ENCODE assay signal across 12 cellular contexts in the genomic region with DNA sequence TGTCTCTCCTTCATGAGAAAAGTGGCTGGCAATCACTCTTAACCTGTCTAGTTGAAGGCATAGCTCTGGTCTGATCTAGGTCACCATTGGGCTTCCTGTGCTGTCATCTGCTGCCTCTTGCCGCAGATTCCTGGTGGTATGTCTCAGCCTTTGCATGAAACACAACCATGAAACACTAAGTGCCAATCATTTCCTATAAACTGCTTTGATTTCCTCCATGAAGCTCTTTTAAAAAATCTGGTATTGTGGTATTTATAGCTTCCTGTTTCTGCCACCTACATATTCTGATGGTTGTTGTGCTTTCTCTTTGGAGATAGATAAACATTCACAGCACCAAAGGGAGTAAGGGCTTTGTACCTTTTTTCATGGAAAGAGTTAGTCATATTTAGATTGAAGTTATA.
A peak's percentile ranks its signal among the peaks of the same experiment; 100 is the strongest.
DNase-seq lines count a peak whose midpoint lies in the region; ATAC-seq, FAIRE-seq and TF ChIP-seq lines count a peak whose summit lies in the region.
"Had no signal": no experiment of that assay in that cellular context is flagged by ENCODE, and none has a peak within 500 bp of the region (broad histone marks: within the 10 kb centered on the region; RNA-seq: fewer than 3 reads in every experiment).

No MANE protein-coding gene starts in this region.

- no peak for TF ChIP-seq RAD21 in IMR-90 (IDR thresholded peaks at IDR 0.05; ENCODE audit: low read length)

- H4K8ac ChIP-seq in IMR-90 (ENCODE audit: low read depth in 2 of 2, low read length in 2 of 2): no peak overlapping the region

- BruUV-seq in IMR-90 (replicated peaks; lab: Mats Ljungman, UMichigan): no TSS peak

- H3K27ac Mint-ChIP-seq in activated CD4-positive, alpha-beta memory T cell treated with anti-CD3 and anti-CD28 coated beads for 36 hours: peak overlapping the region; percentile 84
- no peak overlapping the region for H3K27ac Mint-ChIP-seq in stimulated activated naive B cell treated with anti-CD40 and anti-IgM and Interleukin-4, amounts not matched to agents 10 μg/mL and 1 μg/mL and 100 μg/mL, for 72 hours
- H3K27ac Mint-ChIP-seq: dendritic cell treated with granulocyte-macrophage colony-stimulating factor and Interleukin-4, amounts not matched to agents 40 ng/mL and 50 ng/mL, for 4 days; progenitor cell of endocrine pancreas had no signal

- peak overlapping the region; percentile 28 for H3K4me3 Mint-ChIP-seq in activated CD4-positive, alpha-beta memory T cell treated with anti-CD3 and anti-CD28 coated beads for 36 hours
- H3K4me3 Mint-ChIP-seq in stimulated activated naive B cell treated with anti-CD40 and anti-IgM and Interleukin-4, amounts not matched to agents 10 μg/mL and 1 μg/mL and 100 μg/mL, for 72 hours: no peak overlapping the region
- H3K4me3 Mint-ChIP-seq: dendritic cell treated with granulocyte-macrophage colony-stimulating factor and Interleukin-4, amounts not matched to agents 40 ng/mL and 50 ng/mL, for 4 days had no signal

- DNase-seq in IMR-90 (no peak), bronchial epithelial cell (ENCODE audit: low read depth) (peak; percentile 7), Right ventricle myocardium inferior (ENCODE audit: missing footprints) (no peak), DMS 273 treated with DMSO at 0.1 percent for 48 hours (lab: John Stamatoyannopoulos, UW) (no peak), LoVo (ENCODE audit: low spot score) (no peak), NCI-H2081 (lab: John Stamatoyannopoulos, UW) (no peak)
- peak; percentile 83 for DNase-seq in activated CD4-positive, alpha-beta memory T cell treated with anti-CD3 and anti-CD28 coated beads for 36 hours
- DNase-seq in stimulated activated naive B cell treated with anti-CD40 and anti-IgM and Interleukin-4, amounts not matched to agents 10 μg/mL and 1 μg/mL and 100 μg/mL, for 72 hours: no peak

- H2BK120ac ChIP-seq in IMR-90 (ENCODE audit: low read depth, low read length): no peak overlapping the region

- no peak overlapping the region for H2AK5ac ChIP-seq in IMR-90 (ENCODE audit: low read depth, low read length)

- ATAC-seq in IMR-90 (ENCODE audit: low read depth) (peak; percentile 29; the same call in 1 of the 2 replicates), Right ventricle myocardium inferior (no peak)
- ATAC-seq in stimulated activated naive B cell treated with anti-CD40 and anti-IgM and Interleukin-4, amounts not matched to agents 10 μg/mL and 1 μg/mL and 100 μg/mL, for 72 hours (replicated peaks): peak; percentile 48 to 73
- ATAC-seq: gastroesophageal sphincter had no signal

- H3K4ac ChIP-seq in IMR-90 (ENCODE audit: low read depth, low read length): no peak overlapping the region

- FAIRE-seq in bronchial epithelial cell (lab: Jason Lieb, UNC): no peak

- dilution Hi-C loops in IMR-90 (cut with HindIII; ENCODE audit: low sequenced_read_pairs, unreplicated experiment): no loop called here

- H3K4me1 Mint-ChIP-seq in activated CD4-positive, alpha-beta memory T cell treated with anti-CD3 and anti-CD28 coated beads for 36 hours (ENCODE audit: low read depth): peaks cover 79% of the 10 kb centered on the region
- H3K4me1 Mint-ChIP-seq in stimulated activated naive B cell treated with anti-CD40 and anti-IgM and Interleukin-4, amounts not matched to agents 10 μg/mL and 1 μg/mL and 100 μg/mL, for 72 hours: peaks cover 9% of the 10 kb centered on the region in 2 donors

- no peak for TF ChIP-seq CTCF in IMR-90 (conservative IDR thresholded peaks at IDR 0.05; ENCODE audit: low read depth, low read length)
- no peak for TF ChIP-seq CTCF in bronchial epithelial cell (IDR thresholded peaks at IDR 0.05; ENCODE audit: insufficient read depth, low read length, severe bottlenecking)

- no peak overlapping the region for H4K5ac ChIP-seq in IMR-90 (ENCODE audit: low read depth, low read length)

- no peak overlapping the region for H2AK9ac ChIP-seq in IMR-90 (replicated peaks; ENCODE audit: low read depth, low read length, poor library complexity)

- no peak overlapping the region for H3K9ac ChIP-seq in IMR-90 (ENCODE audit: low read depth, low read length)

- no peaks in the 10 kb centered on the region for H3K9me3 Mint-ChIP-seq in activated CD4-positive, alpha-beta memory T cell treated with anti-CD3 and anti-CD28 coated beads for 36 hours
- H3K9me3 Mint-ChIP-seq in stimulated activated naive B cell treated with anti-CD40 and anti-IgM and Interleukin-4, amounts not matched to agents 10 μg/mL and 1 μg/mL and 100 μg/mL, for 72 hours: no peaks in the 10 kb centered on the region
- H3K9me3 Mint-ChIP-seq: dendritic cell treated with granulocyte-macrophage colony-stimulating factor and Interleukin-4, amounts not matched to agents 40 ng/mL and 50 ng/mL, for 4 days had no signal

- no peak overlapping the region for H3K4me2 ChIP-seq in IMR-90 (ENCODE audit: low read depth, low read length)

- no peaks in the 10 kb centered on the region for H3K36me3 Mint-ChIP-seq in activated CD4-positive, alpha-beta memory T cell treated with anti-CD3 and anti-CD28 coated beads for 36 hours
- H3K36me3 Mint-ChIP-seq in stimulated activated naive B cell treated with anti-CD40 and anti-IgM and Interleukin-4, amounts not matched to agents 10 μg/mL and 1 μg/mL and 100 μg/mL, for 72 hours: peaks cover 0 to 3% of the 10 kb centered on the region in 2 donors

- H3K14ac ChIP-seq in IMR-90 (replicated peaks; ENCODE audit: low read depth, low read length): no peak overlapping the region

- H3K27me3 ChIP-seq in IMR-90 (ENCODE audit: control insufficient read depth, insufficient read depth, low read length): no peaks in the 10 kb centered on the region
- no peaks in the 10 kb centered on the region for H3K27me3 ChIP-seq in bronchial epithelial cell (ENCODE audit: control insufficient read depth, insufficient read depth, low read length)
- H3K27me3 ChIP-seq: gastroesophageal sphincter had no signal

- no peaks in the 10 kb centered on the region for H3K9me3 ChIP-seq in IMR-90 (ENCODE audit: control insufficient read depth, insufficient read depth, low read length)
- H3K9me3 ChIP-seq: gastroesophageal sphincter had no signal

- H2AFZ ChIP-seq in IMR-90 (replicated peaks; ENCODE audit: low read length, poor library complexity): no peak overlapping the region

- WGBS in IMR-90 (ENCODE audit: extremely low coverage in 2 of 2, insufficient read length in 1 of 2), 2 experiments: no CpG with 5 or more reads among the region's 1 CpG

- H4K91ac ChIP-seq in IMR-90 (ENCODE audit: insufficient read depth, low read depth, low read length): no peak overlapping the region

- H3K4me3 ChIP-seq in IMR-90 (ENCODE audit: insufficient read depth, low read depth, low read length): no peak overlapping the region
- no peak overlapping the region for H3K4me3 ChIP-seq in bronchial epithelial cell (ENCODE audit: low read depth, low read length)
- H3K4me3 ChIP-seq: gastroesophageal sphincter, lung had no signal

- H3K79me1 ChIP-seq in IMR-90 (ENCODE audit: low read depth in 1 of 2, low read length in 2 of 2): no peaks in the 10 kb centered on the region

- H3K9me1 ChIP-seq in IMR-90 (ENCODE audit: insufficient read depth, low read length): no peaks in the 10 kb centered on the region; the same call in 1 of the 2 replicates

- H3K27me3 Mint-ChIP-seq in activated CD4-positive, alpha-beta memory T cell treated with anti-CD3 and anti-CD28 coated beads for 36 hours: no peaks in the 10 kb centered on the region
- H3K27me3 Mint-ChIP-seq in stimulated activated naive B cell treated with anti-CD40 and anti-IgM and Interleukin-4, amounts not matched to agents 10 μg/mL and 1 μg/mL and 100 μg/mL, for 72 hours: no peaks in the 10 kb centered on the region
- H3K27me3 Mint-ChIP-seq: progenitor cell of endocrine pancreas had no signal

- no peak overlapping the region for H3K56ac ChIP-seq in IMR-90 (ENCODE audit: extremely low read depth, insufficient read depth, low read length)

- H3K4me1 ChIP-seq in IMR-90 (ENCODE audit: control insufficient read depth, insufficient read depth, low read length): no peaks in the 10 kb centered on the region
- H3K4me1 ChIP-seq: gastroesophageal sphincter had no signal

- H2BK15ac ChIP-seq in IMR-90 (ENCODE audit: low read depth, low read length): no peak overlapping the region

- no peak overlapping the region for H3K27ac ChIP-seq in IMR-90 (ENCODE audit: insufficient read depth, low read length)
- H3K27ac ChIP-seq: gastroesophageal sphincter had no signal

- no peak for TF ChIP-seq POLR2A in IMR-90 (IDR thresholded peaks at IDR 0.05; ENCODE audit: low read depth, low read length)

- no peak overlapping the region for H2BK5ac ChIP-seq in IMR-90 (ENCODE audit: low read depth, low read length, poor library complexity, severe bottlenecking)

- POLR2A ChIA-PET in IMR-90 (lab: Charles Lee; ENCODE audit: unreplicated experiment): no interaction called here
- POLR2A ChIA-PET in activated CD4-positive, alpha-beta memory T cell treated with anti-CD3 and anti-CD28 coated beads for 36 hours (lab: Charles Lee): interaction anchor here (1.0 to 1.9 kb wide), 5 partner anchors 15 to 122 kb away, joined by 3 to 6 read pairs (median 4); no protein-coding TSS in a partner anchor

- no peaks in the 10 kb centered on the region for H4K20me1 ChIP-seq in IMR-90 (ENCODE audit: insufficient read depth, low read length)

- H2BK20ac ChIP-seq in IMR-90 (ENCODE audit: low read depth, low read length): no peak overlapping the region

- CTCF ChIA-PET in IMR-90 (lab: Yijun Ruan, JAX): interaction anchor here (1.0 kb wide), 1 partner anchor 15 kb away, joined by 5 read pairs; no protein-coding TSS in a partner anchor
- CTCF ChIA-PET in activated CD4-positive, alpha-beta memory T cell treated with anti-CD3 and anti-CD28 coated beads for 36 hours (lab: Charles Lee): interaction anchor here (1.1 to 5.0 kb wide), 3 partner anchors 15 to 150 kb away, joined by 3 to 44 read pairs (median 6); no protein-coding TSS in a partner anchor

- no peak overlapping the region for H3K18ac ChIP-seq in IMR-90 (ENCODE audit: low read depth, low read length)

- intact Hi-C loops in IMR-90 (cut with micrococcal nuclease) (no loop called here), Right ventricle myocardium inferior (cut with DNase I) (no loop called here)
- intact Hi-C loops in activated CD4-positive, alpha-beta memory T cell treated with anti-CD3 and anti-CD28 coated beads for 36 hours (cut with micrococcal nuclease): loop anchor here (1.0 to 10.0 kb wide), 11 partner anchors 15 to 1230 kb away; a partner anchor contains a TSS

- no peak overlapping the region for H3K23ac ChIP-seq in IMR-90 (ENCODE audit: low read depth, low read length)

- H3K36me3 ChIP-seq in IMR-90 (ENCODE audit: control insufficient read depth, insufficient read depth, low read length): 0 out of 2 replicates have a peak, but pooled peaks cover 2% of the 10 kb centered on the region
- no peaks in the 10 kb centered on the region for H3K36me3 ChIP-seq in bronchial epithelial cell (ENCODE audit: control insufficient read depth, insufficient read depth, low read length)

- in situ Hi-C loops in IMR-90 (cut with MboI; ENCODE audit: low sequenced_read_pairs): no loop called here

TF ChIP-seq in IMR-90, 13 proteins besides CTCF, POLR2A, EP300 and RAD21 (continues in another document):
- no peak for TF ChIP-seq BHLHE40 (IDR thresholded peaks at IDR 0.05; ENCODE audit: low read depth, low read length)

Comparison
In these comparisons a context has a peak if more than half of its experiments do, and no peak if none do; other contexts are left out.
1. DNase-seq: peak in activated CD4-positive, alpha-beta memory T cell treated with anti-CD3 and anti-CD28 coated beads for 36 hours (single experiment) and bronchial epithelial cell (single experiment); none in IMR-90 (single experiment), stimulated activated naive B cell treated with anti-CD40 and anti-IgM and Interleukin-4, amounts not matched to agents 10 μg/mL and 1 μg/mL and 100 μg/mL, for 72 hours (single experiment), Right ventricle myocardium inferior (single experiment), DMS 273 treated with DMSO at 0.1 percent for 48 hours (single experiment), LoVo (single experiment) and NCI-H2081 (0 of 2).